Comparison of ENCODE assay signal across 10 cellular contexts in the genomic region with DNA sequence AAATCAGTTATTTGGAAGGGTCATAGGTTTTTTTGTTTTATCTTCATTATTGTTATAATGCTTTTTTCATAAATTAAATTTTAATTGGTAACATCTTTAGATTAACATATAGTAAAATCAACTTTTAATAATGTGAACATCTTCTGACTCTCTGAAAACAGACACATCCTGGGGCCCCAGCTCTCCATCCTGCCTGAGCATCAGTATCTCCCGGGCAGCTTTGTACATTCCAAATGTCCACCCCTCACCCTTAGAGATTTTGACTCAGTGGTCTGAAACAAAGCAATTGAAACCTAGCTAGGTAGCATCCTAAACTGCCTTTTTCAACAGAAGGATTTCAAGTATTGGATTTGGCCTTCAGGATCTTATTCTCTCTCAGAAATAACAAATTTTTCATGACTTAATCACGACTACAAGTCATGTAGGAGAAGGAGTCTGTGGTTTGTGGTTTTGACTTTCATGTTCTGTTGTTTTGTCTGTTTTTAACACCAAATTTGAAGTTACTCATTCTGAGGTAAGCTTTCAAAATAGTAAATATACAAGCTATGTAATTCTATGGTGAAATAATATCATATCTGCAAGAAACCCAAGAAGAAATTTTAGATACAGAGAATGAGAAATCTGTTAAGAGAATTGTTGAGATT.
A peak's percentile ranks its signal among the peaks of the same experiment; 100 is the strongest.
DNase-seq lines count a peak whose midpoint lies in the region; ATAC-seq lines count a peak whose summit lies in the region.
"Had no signal": no experiment of that assay in that cellular context is flagged by ENCODE, and none has a peak within 500 bp of the region (broad histone marks: within the 10 kb centered on the region; RNA-seq: fewer than 3 reads in every experiment).

No MANE protein-coding gene starts in this region.

- no peaks in the 10 kb centered on the region for H3K27me3 ChIP-seq in BLaER1 treated with 17β-estradiol and CSF1 and Interleukin-3, amounts not matched to agents 10 nM and 100 nM

- no peak overlapping the region; a peak in 1 of 22 replicates for H3K9ac ChIP-seq in BLaER1 treated with 17β-estradiol and CSF1 and Interleukin-3, amounts not matched to agents 10 nM and 100 nM

- H4K20me1 ChIP-seq in BLaER1 treated with 17β-estradiol and CSF1 and Interleukin-3, amounts not matched to agents 10 nM and 100 nM: no peaks in the 10 kb centered on the region

- peaks cover 7 to 30% (median 20%) of the 10 kb centered on the region in 11 experiments; a peak in 17 of 22 replicates for H3K9me3 ChIP-seq in BLaER1 treated with 17β-estradiol and CSF1 and Interleukin-3, amounts not matched to agents 10 nM and 100 nM (replicated peaks in 1 of 11)

- no peaks in the 10 kb centered on the region for H3K36me3 ChIP-seq in BLaER1 treated with 17β-estradiol and CSF1 and Interleukin-3, amounts not matched to agents 10 nM and 100 nM

- peaks cover 4 to 24% (median 13%) of the 10 kb centered on the region in 10 experiments; a peak in 17 of 20 replicates for H3K4me1 ChIP-seq in BLaER1 treated with 17β-estradiol and CSF1 and Interleukin-3, amounts not matched to agents 10 nM and 100 nM

- H3K4me3 ChIP-seq in BLaER1 treated with 17β-estradiol and CSF1 and Interleukin-3, amounts not matched to agents 10 nM and 100 nM: no peak overlapping the region

- DNase-seq in dedifferentiated amniotic fluid mesenchymal stem cell (ENCODE audit: extremely low spot score) (peak; percentile 89), NCI-H1694 treated with DMSO at 0.1 percent for 48 hours (lab: John Stamatoyannopoulos, UW) (no peak), NCI-H2081 treated with DMSO at 0.1 percent for 48 hours (lab: John Stamatoyannopoulos, UW) (no peak), NCI-H1436 treated with DMSO at 0.1 percent for 48 hours (lab: John Stamatoyannopoulos, UW) (no peak), NCI-H1436 (lab: John Stamatoyannopoulos, UW) (no peak)
- DNase-seq: activated naive CD8-positive, alpha-beta T cell treated with anti-CD3 and anti-CD28 coated beads, Interleukin-2, amount 10 ng/mL, durations not matched to agents 7 days and 5 days; NCI-H345 had no signal

- ATAC-seq in GM19438 (IDR thresholded peaks at IDR 0.05; ENCODE audit: low read depth, unreplicated experiment) (peak; percentile 71), HG03354 (IDR thresholded peaks at IDR 0.05; ENCODE audit: poor library complexity, severe bottlenecking, unreplicated experiment) (peak; percentile 79)

- H3K4me2 ChIP-seq in BLaER1 treated with 17β-estradiol and CSF1 and Interleukin-3, amounts not matched to agents 10 nM and 100 nM: peak overlapping the region; percentile 10 to 64 (median 41); a peak in 21 of 22 replicates

- peak overlapping the region in 7 of 11 experiments; percentile 17 to 46 (median 35); a peak in 8 of 22 replicates for H3K27ac ChIP-seq in BLaER1 treated with 17β-estradiol and CSF1 and Interleukin-3, amounts not matched to agents 10 nM and 100 nM
